In genomic region chr22:43505896-43506295, GRCh38 we compare ENCODE assay signal across 25 cellular contexts.
"Had no signal": no experiment of that assay in that cellular context is flagged by ENCODE, and none has a peak within 500 bp of the region (broad histone marks: within the 10 kb centered on the region; RNA-seq: fewer than 3 reads in every experiment).

No MANE protein-coding gene starts in this region.

- H3K4me3 ChIP-seq: adrenal gland, ascending aorta, coronary artery, dorsolateral prefrontal cortex, esophagus muscularis mucosa, gastrocnemius medialis had no signal

- H3K36me3 ChIP-seq: adrenal gland, ascending aorta, esophagus muscularis mucosa, gastrocnemius medialis had no signal

- H3K9me3 ChIP-seq: adrenal gland, ascending aorta, esophagus muscularis mucosa, gastrocnemius medialis had no signal

- H3K27me3 ChIP-seq: adrenal gland, ascending aorta, dorsolateral prefrontal cortex, foreskin keratinocyte, gastrocnemius medialis had no signal

- H3K4me1 ChIP-seq: adrenal gland, ascending aorta, esophagus muscularis mucosa, foreskin keratinocyte, gastrocnemius medialis had no signal

- H3K27ac ChIP-seq: adrenal gland, ascending aorta, coronary artery, esophagus muscularis mucosa, foreskin keratinocyte, gastrocnemius medialis had no signal

- DNase-seq: activated CD4-positive, alpha-beta memory T cell treated with anti-CD3 and anti-CD28 coated beads for 36 hours; activated CD4-positive, alpha-beta T cell treated with anti-CD3 and anti-CD28 coated beads for 36 hours; activated CD4-positive, alpha-beta T cell treated with anti-CD3 and anti-CD28 coated beads, Interleukin-2, amount 10 ng/mL, durations not matched to agents 24 days and 14 days; activated CD4-positive, CD25-positive, alpha-beta regulatory T cell; activated CD4-positive, CD25-positive, alpha-beta regulatory T cell treated with anti-CD3 and anti-CD28 coated beads, Interleukin-2, amount 50 U/mL, for 72 hours; activated CD8-positive, alpha-beta memory T cell treated with anti-CD3 and anti-CD28 coated beads, Interleukin-2, amount 10 ng/mL, durations not matched to agents 7 days and 5 days; activated CD8-positive, alpha-beta memory T cell treated with anti-CD3 and anti-CD28 coated beads, Interleukin-2, amount 50 U/mL, for 4 hours; activated CD8-positive, alpha-beta T cell treated with anti-CD3 and anti-CD28 coated beads, Interleukin-2, amount 10 ng/mL, durations not matched to agents 7 days and 5 days; activated effector memory CD4-positive, alpha-beta T cell treated with anti-CD3 and anti-CD28 coated beads, Interleukin-2, amount 50 U/mL, for 16 hours; activated naive CD4-positive, alpha-beta T cell treated with anti-CD3 and anti-CD28 coated beads for 36 hours; activated naive CD8-positive, alpha-beta T cell treated with anti-CD3 and anti-CD28 coated beads for 36 hours; activated naive CD8-positive, alpha-beta T cell treated with anti-CD3 and anti-CD28 coated beads, Interleukin-2, amount 50 U/mL, for 24 hours; activated T-cell treated with anti-CD3 and anti-CD28 coated beads, Interleukin-2, amount 50 U/mL, for 1 hour; activated T-cell treated with anti-CD3 and anti-CD28 coated beads, Interleukin-2, amount 50 U/mL, for 48 hours; adrenal gland; dorsolateral prefrontal cortex; effector memory CD8-positive, alpha-beta T cell; erythroblast; foreskin keratinocyte; gastrocnemius medialis; glutamatergic neuron; T-helper 2 cell had no signal
